27 cellular contexts compared by ENCODE assay signal in genomic region chr6:143123081-143123480, GRCh38.
"Had no signal": no experiment of that assay in that cellular context is flagged by ENCODE, and none has a peak within 500 bp of the region (broad histone marks: within the 10 kb centered on the region; RNA-seq: fewer than 3 reads in every experiment).

No MANE protein-coding gene starts in this region.

- H3K27me3 ChIP-seq: esophagus muscularis mucosa, foreskin keratinocyte, gastroesophageal sphincter, heart left ventricle, hepatocyte, suprapubic skin, vagina had no signal

- DNase-seq: dermis blood vessel endothelial cell; effector memory CD4-positive, alpha-beta T cell; foreskin keratinocyte; heart left ventricle; islet precursor cell; kidney glomerular epithelial cell; left colon; left ventricle myocardium superior; lower lobe of right lung; naive thymus-derived CD8-positive, alpha-beta T cell; nephron progenitor cell; nucleus accumbens; posterior cingulate gyrus; psoas muscle; right cardiac atrium; small intestine; stimulated activated CD4-positive, alpha-beta T cell treated with anti-CD3 and anti-CD28 coated beads, Interleukin-15, amount 100 ng/mL, for 24 hours; stimulated activated CD4-positive, alpha-beta T cell treated with anti-CD3 and anti-CD28 coated beads, Interleukin-2, amount 100 ng/mL, for 48 hours; stimulated activated naive CD4-positive, alpha-beta T cell; stimulated activated naive CD8-positive, alpha-beta T cell treated with anti-CD3 and anti-CD28 coated beads, Interleukin-15, amount 100 ng/mL, for 72 hours; trophoblast cell had no signal

- H3K9me3 ChIP-seq: esophagus muscularis mucosa, gastroesophageal sphincter, psoas muscle, suprapubic skin, vagina had no signal

- H3K4me1 ChIP-seq: esophagus muscularis mucosa, foreskin keratinocyte, gastroesophageal sphincter, lower lobe of right lung, psoas muscle, suprapubic skin, vagina had no signal

- H3K36me3 ChIP-seq: gastroesophageal sphincter, lower lobe of right lung, vagina had no signal

- ATAC-seq: foreskin keratinocyte; gastroesophageal sphincter; heart left ventricle; left colon; left ventricle myocardium superior; lower lobe of right lung; naive thymus-derived CD8-positive, alpha-beta T cell; psoas muscle; right cardiac atrium; stimulated activated naive CD8-positive, alpha-beta T cell treated with anti-CD3 and anti-CD28 coated beads, Interleukin-15, amount 100 ng/mL, for 72 hours had no signal

- H3K4me3 ChIP-seq: coronary artery, esophagus muscularis mucosa, gastroesophageal sphincter, heart left ventricle, hepatocyte, lower lobe of right lung, psoas muscle, suprapubic skin, vagina had no signal
